ENCODE assay signal across 1 cellular context in the genomic region with DNA sequence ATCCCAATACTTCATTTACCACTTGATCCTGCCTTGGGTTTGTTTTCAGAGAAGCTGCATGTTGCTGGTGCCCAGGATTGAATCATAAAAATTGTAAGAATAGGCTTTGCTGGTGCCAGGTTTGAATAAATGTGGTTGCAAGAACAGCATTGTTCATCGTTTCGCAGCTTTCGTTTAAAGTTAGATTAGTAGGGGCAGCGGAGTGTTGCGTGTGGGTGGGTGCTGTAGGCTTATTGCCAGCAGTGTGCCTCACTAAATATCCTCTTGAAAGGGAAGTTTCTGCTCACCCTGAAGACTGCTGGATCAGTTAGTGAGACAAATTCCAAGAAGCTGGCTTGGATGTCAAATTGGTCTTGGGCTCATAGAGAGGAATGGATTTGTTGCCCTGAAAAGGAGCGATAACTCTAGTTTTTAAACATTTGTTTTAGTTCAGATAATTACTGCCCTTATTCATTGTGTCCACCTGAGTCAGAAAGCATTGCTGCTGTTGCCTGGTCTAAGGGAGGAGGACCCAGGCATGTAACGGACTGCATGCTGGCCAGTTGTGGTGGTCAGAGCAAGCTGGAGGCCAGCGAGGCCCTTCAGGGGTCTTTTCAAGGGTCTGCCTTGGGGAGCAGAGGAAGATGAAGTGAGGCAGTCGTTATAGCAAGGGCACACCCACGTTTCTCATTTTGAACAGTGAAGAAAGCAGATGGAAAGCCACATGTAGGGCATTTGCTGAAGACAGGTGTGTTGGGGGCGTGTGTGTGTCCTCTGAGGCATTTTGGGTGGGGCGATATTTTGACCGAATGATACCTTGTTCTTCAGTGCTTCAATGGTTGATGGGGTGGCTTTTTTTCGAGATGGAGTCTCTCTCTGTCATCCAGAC.
A peak's percentile ranks its signal among the peaks of the same experiment; 100 is the strongest.
TF ChIP-seq lines count a peak whose summit lies in the region.

No MANE protein-coding gene starts in this region.

TF ChIP-seq in GM12878, 131 proteins besides CTCF, POLR2A, EP300 and RAD21 (continues in another document):
- TF ChIP-seq ZNF207 (IDR thresholded peaks at IDR 0.05; ENCODE audit: borderline replicate concordance), result no peak
- TF ChIP-seq CREM (IDR thresholded peaks at IDR 0.05; ENCODE audit: low read depth), result no peak
- TF ChIP-seq, protein P1, sequence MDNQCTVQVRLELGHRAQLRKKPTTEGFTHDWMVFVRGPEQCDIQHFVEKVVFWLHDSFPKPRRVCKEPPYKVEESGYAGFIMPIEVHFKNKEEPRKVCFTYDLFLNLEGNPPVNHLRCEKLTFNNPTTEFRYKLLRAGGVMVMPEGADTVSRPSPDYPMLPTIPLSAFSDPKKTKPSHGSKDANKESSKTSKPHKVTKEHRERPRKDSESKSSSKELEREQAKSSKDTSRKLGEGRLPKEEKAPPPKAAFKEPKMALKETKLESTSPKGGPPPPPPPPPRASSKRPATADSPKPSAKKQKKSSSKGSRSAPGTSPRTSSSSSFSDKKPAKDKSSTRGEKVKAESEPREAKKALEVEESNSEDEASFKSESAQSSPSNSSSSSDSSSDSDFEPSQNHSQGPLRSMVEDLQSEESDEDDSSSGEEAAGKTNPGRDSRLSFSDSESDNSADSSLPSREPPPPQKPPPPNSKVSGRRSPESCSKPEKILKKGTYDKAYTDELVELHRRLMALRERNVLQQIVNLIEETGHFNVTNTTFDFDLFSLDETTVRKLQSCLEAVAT (IDR thresholded peaks at IDR 0.05), result no peak
- TF ChIP-seq ZNF622 (IDR thresholded peaks at IDR 0.05), result no peak
- TF ChIP-seq, protein P2, sequence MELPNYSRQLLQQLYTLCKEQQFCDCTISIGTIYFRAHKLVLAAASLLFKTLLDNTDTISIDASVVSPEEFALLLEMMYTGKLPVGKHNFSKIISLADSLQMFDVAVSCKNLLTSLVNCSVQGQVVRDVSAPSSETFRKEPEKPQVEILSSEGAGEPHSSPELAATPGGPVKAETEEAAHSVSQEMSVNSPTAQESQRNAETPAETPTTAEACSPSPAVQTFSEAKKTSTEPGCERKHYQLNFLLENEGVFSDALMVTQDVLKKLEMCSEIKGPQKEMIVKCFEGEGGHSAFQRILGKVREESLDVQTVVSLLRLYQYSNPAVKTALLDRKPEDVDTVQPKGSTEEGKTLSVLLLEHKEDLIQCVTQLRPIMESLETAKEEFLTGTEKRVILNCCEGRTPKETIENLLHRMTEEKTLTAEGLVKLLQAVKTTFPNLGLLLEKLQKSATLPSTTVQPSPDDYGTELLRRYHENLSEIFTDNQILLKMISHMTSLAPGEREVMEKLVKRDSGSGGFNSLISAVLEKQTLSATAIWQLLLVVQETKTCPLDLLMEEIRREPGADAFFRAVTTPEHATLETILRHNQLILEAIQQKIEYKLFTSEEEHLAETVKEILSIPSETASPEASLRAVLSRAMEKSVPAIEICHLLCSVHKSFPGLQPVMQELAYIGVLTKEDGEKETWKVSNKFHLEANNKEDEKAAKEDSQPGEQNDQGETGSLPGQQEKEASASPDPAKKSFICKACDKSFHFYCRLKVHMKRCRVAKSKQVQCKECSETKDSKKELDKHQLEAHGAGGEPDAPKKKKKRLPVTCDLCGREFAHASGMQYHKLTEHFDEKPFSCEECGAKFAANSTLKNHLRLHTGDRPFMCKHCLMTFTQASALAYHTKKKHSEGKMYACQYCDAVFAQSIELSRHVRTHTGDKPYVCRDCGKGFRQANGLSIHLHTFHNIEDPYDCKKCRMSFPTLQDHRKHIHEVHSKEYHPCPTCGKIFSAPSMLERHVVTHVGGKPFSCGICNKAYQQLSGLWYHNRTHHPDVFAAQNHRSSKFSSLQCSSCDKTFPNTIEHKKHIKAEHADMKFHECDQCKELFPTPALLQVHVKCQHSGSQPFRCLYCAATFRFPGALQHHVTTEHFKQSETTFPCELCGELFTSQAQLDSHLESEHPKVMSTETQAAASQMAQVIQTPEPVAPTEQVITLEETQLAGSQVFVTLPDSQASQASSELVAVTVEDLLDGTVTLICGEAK (IDR thresholded peaks at IDR 0.05; ENCODE audit: borderline replicate concordance), result no peak; the same call in 1 of the 2 replicates
- no peak for TF ChIP-seq RUNX3 (IDR thresholded peaks at IDR 0.05; ENCODE audit: low read length)
- TF ChIP-seq EGR1 (IDR thresholded peaks at IDR 0.05; ENCODE audit: borderline replicate concordance in 1 of 2, low read depth in 2 of 2, low read length in 2 of 2), result no peak
- no peak for TF ChIP-seq SREBF1 (IDR thresholded peaks at IDR 0.05; ENCODE audit: low read length)
- TF ChIP-seq, protein P3, sequence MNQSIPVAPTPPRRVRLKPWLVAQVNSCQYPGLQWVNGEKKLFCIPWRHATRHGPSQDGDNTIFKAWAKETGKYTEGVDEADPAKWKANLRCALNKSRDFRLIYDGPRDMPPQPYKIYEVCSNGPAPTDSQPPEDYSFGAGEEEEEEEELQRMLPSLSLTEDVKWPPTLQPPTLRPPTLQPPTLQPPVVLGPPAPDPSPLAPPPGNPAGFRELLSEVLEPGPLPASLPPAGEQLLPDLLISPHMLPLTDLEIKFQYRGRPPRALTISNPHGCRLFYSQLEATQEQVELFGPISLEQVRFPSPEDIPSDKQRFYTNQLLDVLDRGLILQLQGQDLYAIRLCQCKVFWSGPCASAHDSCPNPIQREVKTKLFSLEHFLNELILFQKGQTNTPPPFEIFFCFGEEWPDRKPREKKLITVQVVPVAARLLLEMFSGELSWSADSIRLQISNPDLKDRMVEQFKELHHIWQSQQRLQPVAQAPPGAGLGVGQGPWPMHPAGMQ (IDR thresholded peaks at IDR 0.05; ENCODE audit: borderline replicate concordance), result no peak
- TF ChIP-seq KDM1A (IDR thresholded peaks at IDR 0.05; ENCODE audit: borderline replicate concordance), result no peak
- TF ChIP-seq TARDBP (IDR thresholded peaks at IDR 0.05; ENCODE audit: borderline replicate concordance), result no peak
- TF ChIP-seq ZNF24 (IDR thresholded peaks at IDR 0.05), result no peak
- TF ChIP-seq, protein P4, sequence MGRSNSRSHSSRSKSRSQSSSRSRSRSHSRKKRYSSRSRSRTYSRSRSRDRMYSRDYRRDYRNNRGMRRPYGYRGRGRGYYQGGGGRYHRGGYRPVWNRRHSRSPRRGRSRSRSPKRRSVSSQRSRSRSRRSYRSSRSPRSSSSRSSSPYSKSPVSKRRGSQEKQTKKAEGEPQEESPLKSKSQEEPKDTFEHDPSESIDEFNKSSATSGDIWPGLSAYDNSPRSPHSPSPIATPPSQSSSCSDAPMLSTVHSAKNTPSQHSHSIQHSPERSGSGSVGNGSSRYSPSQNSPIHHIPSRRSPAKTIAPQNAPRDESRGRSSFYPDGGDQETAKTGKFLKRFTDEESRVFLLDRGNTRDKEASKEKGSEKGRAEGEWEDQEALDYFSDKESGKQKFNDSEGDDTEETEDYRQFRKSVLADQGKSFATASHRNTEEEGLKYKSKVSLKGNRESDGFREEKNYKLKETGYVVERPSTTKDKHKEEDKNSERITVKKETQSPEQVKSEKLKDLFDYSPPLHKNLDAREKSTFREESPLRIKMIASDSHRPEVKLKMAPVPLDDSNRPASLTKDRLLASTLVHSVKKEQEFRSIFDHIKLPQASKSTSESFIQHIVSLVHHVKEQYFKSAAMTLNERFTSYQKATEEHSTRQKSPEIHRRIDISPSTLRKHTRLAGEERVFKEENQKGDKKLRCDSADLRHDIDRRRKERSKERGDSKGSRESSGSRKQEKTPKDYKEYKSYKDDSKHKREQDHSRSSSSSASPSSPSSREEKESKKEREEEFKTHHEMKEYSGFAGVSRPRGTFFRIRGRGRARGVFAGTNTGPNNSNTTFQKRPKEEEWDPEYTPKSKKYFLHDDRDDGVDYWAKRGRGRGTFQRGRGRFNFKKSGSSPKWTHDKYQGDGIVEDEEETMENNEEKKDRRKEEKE (IDR thresholded peaks at IDR 0.05), result no peak
- TF ChIP-seq SRF (IDR thresholded peaks at IDR 0.05; ENCODE audit: low read depth in 2 of 2, low read length in 2 of 2), result no peak
- TF ChIP-seq ASH2L (IDR thresholded peaks at IDR 0.05; ENCODE audit: borderline replicate concordance, low read depth), result no peak
- TF ChIP-seq ZNF384 (IDR thresholded peaks at IDR 0.05; ENCODE audit: borderline replicate concordance, low read depth, low read length), result no peak
- TF ChIP-seq, protein P5, sequence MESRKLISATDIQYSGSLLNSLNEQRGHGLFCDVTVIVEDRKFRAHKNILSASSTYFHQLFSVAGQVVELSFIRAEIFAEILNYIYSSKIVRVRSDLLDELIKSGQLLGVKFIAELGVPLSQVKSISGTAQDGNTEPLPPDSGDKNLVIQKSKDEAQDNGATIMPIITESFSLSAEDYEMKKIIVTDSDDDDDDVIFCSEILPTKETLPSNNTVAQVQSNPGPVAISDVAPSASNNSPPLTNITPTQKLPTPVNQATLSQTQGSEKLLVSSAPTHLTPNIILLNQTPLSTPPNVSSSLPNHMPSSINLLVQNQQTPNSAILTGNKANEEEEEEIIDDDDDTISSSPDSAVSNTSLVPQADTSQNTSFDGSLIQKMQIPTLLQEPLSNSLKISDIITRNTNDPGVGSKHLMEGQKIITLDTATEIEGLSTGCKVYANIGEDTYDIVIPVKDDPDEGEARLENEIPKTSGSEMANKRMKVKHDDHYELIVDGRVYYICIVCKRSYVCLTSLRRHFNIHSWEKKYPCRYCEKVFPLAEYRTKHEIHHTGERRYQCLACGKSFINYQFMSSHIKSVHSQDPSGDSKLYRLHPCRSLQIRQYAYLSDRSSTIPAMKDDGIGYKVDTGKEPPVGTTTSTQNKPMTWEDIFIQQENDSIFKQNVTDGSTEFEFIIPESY (IDR thresholded peaks at IDR 0.05), result peak; percentile 69; the same call in 1 of the 2 replicates
- TF ChIP-seq, protein P6, sequence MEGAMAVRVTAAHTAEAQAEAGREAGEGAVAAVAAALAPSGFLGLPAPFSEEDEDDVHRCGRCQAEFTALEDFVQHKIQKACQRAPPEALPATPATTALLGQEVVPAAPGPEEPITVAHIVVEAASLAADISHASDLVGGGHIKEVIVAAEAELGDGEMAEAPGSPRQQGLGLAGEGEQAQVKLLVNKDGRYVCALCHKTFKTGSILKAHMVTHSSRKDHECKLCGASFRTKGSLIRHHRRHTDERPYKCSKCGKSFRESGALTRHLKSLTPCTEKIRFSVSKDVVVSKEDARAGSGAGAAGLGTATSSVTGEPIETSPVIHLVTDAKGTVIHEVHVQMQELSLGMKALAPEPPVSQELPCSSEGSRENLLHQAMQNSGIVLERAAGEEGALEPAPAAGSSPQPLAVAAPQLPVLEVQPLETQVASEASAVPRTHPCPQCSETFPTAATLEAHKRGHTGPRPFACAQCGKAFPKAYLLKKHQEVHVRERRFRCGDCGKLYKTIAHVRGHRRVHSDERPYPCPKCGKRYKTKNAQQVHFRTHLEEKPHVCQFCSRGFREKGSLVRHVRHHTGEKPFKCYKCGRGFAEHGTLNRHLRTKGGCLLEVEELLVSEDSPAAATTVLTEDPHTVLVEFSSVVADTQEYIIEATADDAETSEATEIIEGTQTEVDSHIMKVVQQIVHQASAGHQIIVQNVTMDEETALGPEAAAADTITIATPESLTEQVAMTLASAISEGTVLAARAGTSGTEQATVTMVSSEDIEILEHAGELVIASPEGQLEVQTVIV (IDR thresholded peaks at IDR 0.05; ENCODE audit: borderline replicate concordance, partially characterized antibody), result no peak
- TF ChIP-seq, protein P7, sequence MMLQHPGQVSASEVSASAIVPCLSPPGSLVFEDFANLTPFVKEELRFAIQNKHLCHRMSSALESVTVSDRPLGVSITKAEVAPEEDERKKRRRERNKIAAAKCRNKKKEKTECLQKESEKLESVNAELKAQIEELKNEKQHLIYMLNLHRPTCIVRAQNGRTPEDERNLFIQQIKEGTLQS (IDR thresholded peaks at IDR 0.05; ENCODE audit: borderline replicate concordance, extremely low read depth, low read depth, low read length), result no peak
- peak; percentile 52; the same call in 1 of the 2 replicates for TF ChIP-seq POLR2AphosphoS5 (IDR thresholded peaks at IDR 0.05; ENCODE audit: low read length)
- no peak for TF ChIP-seq NBN (IDR thresholded peaks at IDR 0.05)
- no peak for TF ChIP-seq TAF1 (IDR thresholded peaks at IDR 0.05; ENCODE audit: borderline replicate concordance, low read depth, low read length)
- TF ChIP-seq PAX5 (IDR thresholded peaks at IDR 0.05; ENCODE audit: borderline replicate concordance, low read depth, low read length), result 0 out of 2 replicates have a peak, but pooled peaks have one; percentile 35
- 0 out of 4 replicates have a peak, but pooled peaks of 1 of the 2 experiments have one; percentile 25 for TF ChIP-seq BHLHE40 (IDR thresholded peaks at IDR 0.05; ENCODE audit: borderline replicate concordance in 1 of 2, low read depth in 2 of 2, low read length in 1 of 2)
- TF ChIP-seq EED (IDR thresholded peaks at IDR 0.05; ENCODE audit: low read depth), result no peak
- TF ChIP-seq, protein P8, sequence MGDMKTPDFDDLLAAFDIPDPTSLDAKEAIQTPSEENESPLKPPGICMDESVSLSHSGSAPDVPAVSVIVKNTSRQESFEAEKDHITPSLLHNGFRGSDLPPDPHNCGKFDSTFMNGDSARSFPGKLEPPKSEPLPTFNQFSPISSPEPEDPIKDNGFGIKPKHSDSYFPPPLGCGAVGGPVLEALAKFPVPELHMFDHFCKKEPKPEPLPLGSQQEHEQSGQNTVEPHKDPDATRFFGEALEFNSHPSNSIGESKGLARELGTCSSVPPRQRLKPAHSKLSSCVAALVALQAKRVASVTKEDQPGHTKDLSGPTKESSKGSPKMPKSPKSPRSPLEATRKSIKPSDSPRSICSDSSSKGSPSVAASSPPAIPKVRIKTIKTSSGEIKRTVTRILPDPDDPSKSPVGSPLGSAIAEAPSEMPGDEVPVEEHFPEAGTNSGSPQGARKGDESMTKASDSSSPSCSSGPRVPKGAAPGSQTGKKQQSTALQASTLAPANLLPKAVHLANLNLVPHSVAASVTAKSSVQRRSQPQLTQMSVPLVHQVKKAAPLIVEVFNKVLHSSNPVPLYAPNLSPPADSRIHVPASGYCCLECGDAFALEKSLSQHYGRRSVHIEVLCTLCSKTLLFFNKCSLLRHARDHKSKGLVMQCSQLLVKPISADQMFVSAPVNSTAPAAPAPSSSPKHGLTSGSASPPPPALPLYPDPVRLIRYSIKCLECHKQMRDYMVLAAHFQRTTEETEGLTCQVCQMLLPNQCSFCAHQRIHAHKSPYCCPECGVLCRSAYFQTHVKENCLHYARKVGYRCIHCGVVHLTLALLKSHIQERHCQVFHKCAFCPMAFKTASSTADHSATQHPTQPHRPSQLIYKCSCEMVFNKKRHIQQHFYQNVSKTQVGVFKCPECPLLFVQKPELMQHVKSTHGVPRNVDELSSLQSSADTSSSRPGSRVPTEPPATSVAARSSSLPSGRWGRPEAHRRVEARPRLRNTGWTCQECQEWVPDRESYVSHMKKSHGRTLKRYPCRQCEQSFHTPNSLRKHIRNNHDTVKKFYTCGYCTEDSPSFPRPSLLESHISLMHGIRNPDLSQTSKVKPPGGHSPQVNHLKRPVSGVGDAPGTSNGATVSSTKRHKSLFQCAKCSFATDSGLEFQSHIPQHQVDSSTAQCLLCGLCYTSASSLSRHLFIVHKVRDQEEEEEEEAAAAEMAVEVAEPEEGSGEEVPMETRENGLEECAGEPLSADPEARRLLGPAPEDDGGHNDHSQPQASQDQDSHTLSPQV (IDR thresholded peaks at IDR 0.05), result no peak
- TF ChIP-seq FOXM1 (IDR thresholded peaks at IDR 0.05; ENCODE audit: low read depth, low read length), result no peak
- TF ChIP-seq SUPT20H (IDR thresholded peaks at IDR 0.05; ENCODE audit: borderline replicate concordance, control insufficient read depth, low read depth, low read length), result no peak
- TF ChIP-seq, protein P9, sequence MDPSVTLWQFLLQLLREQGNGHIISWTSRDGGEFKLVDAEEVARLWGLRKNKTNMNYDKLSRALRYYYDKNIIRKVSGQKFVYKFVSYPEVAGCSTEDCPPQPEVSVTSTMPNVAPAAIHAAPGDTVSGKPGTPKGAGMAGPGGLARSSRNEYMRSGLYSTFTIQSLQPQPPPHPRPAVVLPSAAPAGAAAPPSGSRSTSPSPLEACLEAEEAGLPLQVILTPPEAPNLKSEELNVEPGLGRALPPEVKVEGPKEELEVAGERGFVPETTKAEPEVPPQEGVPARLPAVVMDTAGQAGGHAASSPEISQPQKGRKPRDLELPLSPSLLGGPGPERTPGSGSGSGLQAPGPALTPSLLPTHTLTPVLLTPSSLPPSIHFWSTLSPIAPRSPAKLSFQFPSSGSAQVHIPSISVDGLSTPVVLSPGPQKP (IDR thresholded peaks at IDR 0.05; ENCODE audit: low read depth, low read length), result no peak
- no peak for TF ChIP-seq BACH1 (IDR thresholded peaks at IDR 0.05; ENCODE audit: borderline replicate concordance)
